9 cellular contexts compared by ENCODE assay signal in the genomic region with DNA sequence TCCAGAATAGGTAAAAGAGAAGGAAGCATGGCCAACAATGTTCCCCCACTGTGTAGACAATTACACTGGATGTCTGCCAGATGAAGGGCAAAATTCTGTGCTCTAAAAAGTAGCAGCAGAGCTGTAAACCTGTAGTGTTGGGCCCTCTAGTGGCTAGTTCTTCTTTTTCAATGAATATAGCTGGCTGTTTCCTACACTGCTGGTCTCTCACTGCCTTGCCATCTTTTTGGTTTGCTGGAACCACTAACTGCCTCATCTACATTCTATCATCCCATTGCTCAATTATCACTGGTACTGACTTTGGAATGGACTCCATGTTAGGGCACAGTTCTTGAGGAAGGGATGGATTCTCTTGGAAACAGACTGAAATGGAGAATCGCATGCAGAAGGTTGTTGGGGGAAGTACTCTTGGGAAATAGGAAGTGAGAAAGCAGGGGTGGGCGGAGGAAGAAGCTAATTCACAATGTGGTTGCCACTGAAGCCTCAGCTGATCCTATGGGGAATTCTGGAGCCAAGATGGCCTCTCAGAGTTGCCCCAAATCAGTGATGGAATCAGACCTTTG. TPM values are rescaled to one million over a fixed set of nuclear protein-coding genes. Genes with fewer than 3 reads are reported as not detected.
DNase-seq lines count a peak whose midpoint lies in the region; ATAC-seq, FAIRE-seq and TF ChIP-seq lines count a peak whose summit lies in the region.
"Had no signal": no experiment of that assay in that cellular context is flagged by ENCODE, and none has a peak within 500 bp of the region (broad histone marks: within the 10 kb centered on the region; RNA-seq: fewer than 3 reads in every experiment).

No MANE protein-coding gene starts in this region.

- no peak overlapping the region for H3K27ac ChIP-seq in HepG2 (ENCODE audit: extremely low read length, insufficient read depth, low read length)

- H3K9me3 ChIP-seq in HepG2 (ENCODE audit: low read length) = no peaks in the 10 kb centered on the region

- no peaks in the 10 kb centered on the region for H3K36me3 ChIP-seq in HepG2 (replicated peaks in 1 of 2; ENCODE audit: control insufficient read depth in 1 of 2, insufficient read depth in 2 of 2, low read length in 2 of 2)

- H4K20me1 ChIP-seq in HepG2 (ENCODE audit: insufficient read depth, low read length) = no peaks in the 10 kb centered on the region

- no peak overlapping the region for H3K4me2 ChIP-seq in HepG2 (ENCODE audit: low read depth, low read length)

- H3K27me3 ChIP-seq in HepG2 (ENCODE audit: control insufficient read depth in 1 of 2, insufficient read depth in 2 of 2, low read length in 2 of 2) = peaks cover 0 to 4% of the 10 kb centered on the region in 2 experiments; a peak in 1 of 5 replicates

- intact Hi-C loops in HepG2 (cut with micrococcal nuclease; ENCODE audit: unreplicated experiment) = loop anchor here (1.0 kb wide), 2 partner anchors 61 to 193 kb away; no protein-coding TSS in a partner anchor

- peaks cover 4% of the 10 kb centered on the region; the same call in 1 of the 2 replicates for H3K4me1 ChIP-seq in HepG2 (ENCODE audit: insufficient read depth, low read length)

- H3K79me2 ChIP-seq in HepG2 (ENCODE audit: insufficient read depth, low read length) = no peaks in the 10 kb centered on the region

- H3K9ac ChIP-seq in HepG2 (ENCODE audit: insufficient read depth, low read depth, low read length) = no peak overlapping the region

- peak; percentile 83 for TF ChIP-seq CTCF in HepG2 (CRISPR knock-in tag; IDR thresholded peaks at IDR 0.05)

- in situ Hi-C loops in HepG2 (cut with HindIII; ENCODE audit: extremely low pct_ligation_motif_present, low pct_unique_long_range_greater_than_20kb) = loop anchor here (10.0 kb wide), 1 partner anchor 55 kb away; the partner anchor contains the start of gene PGM2L1

- TF ChIP-seq EP300 in HepG2 (IDR thresholded peaks at IDR 0.05; ENCODE audit: low read depth in 2 of 2, low read length in 2 of 2) (no peak), HepG2 (CRISPR knock-in tag; IDR thresholded peaks at IDR 0.05; ENCODE audit: borderline replicate concordance) (no peak)

- no peak overlapping the region for H3K4me3 ChIP-seq in HepG2 (replicated peaks in 1 of 3; ENCODE audit: insufficient read depth in 1 of 3, low read depth in 2 of 3, low read length in 3 of 3)

- DNase-seq in EL (peak; percentile 82), NCI-H2107 treated with DMSO at 0.1 percent for 48 hours (lab: John Stamatoyannopoulos, UW; ENCODE audit: unreplicated experiment) (peak; percentile 92), T1000 (lab: John Stamatoyannopoulos, UW) (peak; percentile 34), cerebellar cortex (ENCODE audit: low spot score) (peak; percentile 93), HepG2 (ENCODE audit: low spot score) (peak; percentile 52)
- DNase-seq in stimulated activated naive CD4-positive, alpha-beta T cell (lab: John Stamatoyannopoulos, UW) = peak in 5 of 6 experiments; percentile 2 to 72 (median 51)

- ATAC-seq in HG02678 (IDR thresholded peaks at IDR 0.05; ENCODE audit: unreplicated experiment) = peak; percentile 69
- ATAC-seq in HepG2 = peak; percentile 85
- no peak for ATAC-seq in GM18907 (IDR thresholded peaks at IDR 0.05; ENCODE audit: unreplicated experiment)

- CTCF ChIA-PET in HepG2 (lab: Yijun Ruan, JAX; ENCODE audit: low intra/inter-chr PET ratio, low total read pairs) = interaction anchor here (2.1 to 4.6 kb wide), 2 partner anchors 61 to 193 kb away, joined by 21 to 43 read pairs; no protein-coding TSS in a partner anchor

- FAIRE-seq in HepG2 (lab: Jason Lieb, UNC) = peak; percentile 87
- FAIRE-seq: endometrium had no signal

- WGBS in HepG2 (ENCODE audit: low lambda C conversion rate) = 76% methylated on average over 2 of the region's 2 CpGs

- POLR2A ChIA-PET in HepG2 (lab: Yijun Ruan, JAX) = interaction anchor here (0.8 kb wide), 1 partner anchor 194 kb away, joined by 4 read pairs; no protein-coding TSS in a partner anchor

- peak; percentile 60; the same call in 1 of the 2 replicates for TF ChIP-seq RAD21 in HepG2 (CRISPR knock-in tag; IDR thresholded peaks at IDR 0.05)

- no peak for TF ChIP-seq POLR2A in HepG2 (IDR thresholded peaks at IDR 0.05; ENCODE audit: insufficient read depth in 1 of 2, low read depth in 2 of 2, low read length in 2 of 2)

- no peak overlapping the region for H2AFZ ChIP-seq in HepG2 (ENCODE audit: low read length)

- no TSS peak for BruUV-seq in HepG2 (replicated peaks; lab: Mats Ljungman, UMichigan)

TF ChIP-seq in HepG2, 621 proteins besides CTCF, POLR2A, EP300 and RAD21 (continues in another document):
- no peak for TF ChIP-seq EZH2 (conservative IDR thresholded peaks at IDR 0.05; ENCODE audit: low read depth, low read length)

RNA-seq across cellular contexts. Expression of gene KCNE3, which starts 17.9 kb away (rescaled TPM):
- 0.33 and 0.41 TPM in 2 replicates for total RNA-seq in HepG2 (2016; rRNA removed; fragmentation: Illumina TruSeq; extraction: Trizol)
- 0.09 TPM in 1 of 2 replicates, not detected in the other for total RNA-seq in HepG2 (2016; cell fraction: cytosol; rRNA removed; fragmentation: Illumina TruSeq; extraction: Trizol; ENCODE audit: low read depth)
- 0.52 and 0.76 TPM in 2 replicates for total RNA-seq in HepG2 (2016; cell fraction: insoluble cytoplasmic fraction; rRNA removed; fragmentation: Illumina TruSeq; extraction: Trizol)
- total RNA-seq in HepG2 (2016; cell fraction: membrane; rRNA removed; fragmentation: Illumina TruSeq; extraction: Trizol) = 0.31 and 0.43 TPM in 2 replicates
- total RNA-seq in HepG2 (2016; cell fraction: nucleus; rRNA removed; fragmentation: Illumina TruSeq; extraction: Trizol) = 0.16 and 0.25 TPM in 2 replicates
- polyA plus RNA-seq in HepG2 (2011; rRNA removed) = 2.2 and 2.3 TPM in 2 replicates
- polyA plus RNA-seq in HepG2 (2011; cell fraction: cytosol; rRNA removed) = 1.6 and 2.1 TPM in 2 replicates
- 1.1 and 1.2 TPM in 2 replicates for polyA plus RNA-seq in HepG2 (2011; cell fraction: nucleus; rRNA removed)
- polyA plus RNA-seq in HepG2 (2012) = 1.8 and 5.3 TPM in 2 replicates
- polyA plus RNA-seq in HepG2 (2016; cell fraction: cytosol; fragmentation: Illumina TruSeq; extraction: Trizol; ENCODE audit: low read depth) = 0.18 TPM in 1 of 2 replicates, not detected in the other
- 0.40 and 0.46 TPM in 2 replicates for polyA plus RNA-seq in HepG2 (2016; cell fraction: insoluble cytoplasmic fraction; fragmentation: Illumina TruSeq; extraction: Trizol; ENCODE audit: low read depth)
- 0.26 and 0.42 TPM in 2 replicates for polyA plus RNA-seq in HepG2 (2016; cell fraction: membrane; fragmentation: Illumina TruSeq; extraction: Trizol; ENCODE audit: low read depth)
- polyA plus RNA-seq in HepG2 (2016; cell fraction: nucleus; fragmentation: Illumina TruSeq; extraction: Trizol; ENCODE audit: insufficient read depth, low read depth) = 0.23 and 0.37 TPM in 2 replicates
- polyA minus RNA-seq in HepG2 (2011; rRNA and poly(A)+ RNA removed; ENCODE audit: low replicate concordance) = 5.6 TPM in 1 of 2 replicates, not detected in the other
- 0.97 and 2.2 TPM in 2 replicates for polyA minus RNA-seq in HepG2 (2011; cell fraction: cytosol; rRNA and poly(A)+ RNA removed)
- polyA minus RNA-seq in HepG2 (2011; cell fraction: nucleus; rRNA and poly(A)+ RNA removed) = 0.52 and 0.62 TPM in 2 replicates

RNA-seq across cellular contexts. Expression of gene LIPT2, which starts 44.1 kb away (rescaled TPM):
- 3.0 and 5.6 TPM in 2 replicates for total RNA-seq in HepG2 (2016; rRNA removed; fragmentation: Illumina TruSeq; extraction: Trizol)
- 1.5 and 1.8 TPM in 2 replicates for total RNA-seq in HepG2 (2016; cell fraction: cytosol; rRNA removed; fragmentation: Illumina TruSeq; extraction: Trizol; ENCODE audit: low read depth)
- 3.0 and 3.9 TPM in 2 replicates for total RNA-seq in HepG2 (2016; cell fraction: insoluble cytoplasmic fraction; rRNA removed; fragmentation: Illumina TruSeq; extraction: Trizol)
- total RNA-seq in HepG2 (2016; cell fraction: membrane; rRNA removed; fragmentation: Illumina TruSeq; extraction: Trizol) = 1.8 and 2.3 TPM in 2 replicates
- 1.1 and 2.9 TPM in 2 replicates for total RNA-seq in HepG2 (2016; cell fraction: nucleus; rRNA removed; fragmentation: Illumina TruSeq; extraction: Trizol)
- polyA plus RNA-seq in HepG2 (2011; rRNA removed) = 4.8 and 5.6 TPM in 2 replicates
- 3.9 and 4.9 TPM in 2 replicates for polyA plus RNA-seq in HepG2 (2011; cell fraction: cytosol; rRNA removed)
- polyA plus RNA-seq in HepG2 (2011; cell fraction: nucleus; rRNA removed) = 2.4 and 2.5 TPM in 2 replicates
- polyA plus RNA-seq in HepG2 (2012) = 1.2 and 4.0 TPM in 2 replicates
- polyA plus RNA-seq in HepG2 (2016; cell fraction: cytosol; fragmentation: Illumina TruSeq; extraction: Trizol; ENCODE audit: low read depth) = 0.84 and 1.2 TPM in 2 replicates
- polyA plus RNA-seq in HepG2 (2016; cell fraction: insoluble cytoplasmic fraction; fragmentation: Illumina TruSeq; extraction: Trizol; ENCODE audit: low read depth) = 3.5 and 3.9 TPM in 2 replicates
- 1.3 and 1.7 TPM in 2 replicates for polyA plus RNA-seq in HepG2 (2016; cell fraction: membrane; fragmentation: Illumina TruSeq; extraction: Trizol; ENCODE audit: low read depth)
- 3.3 and 3.5 TPM in 2 replicates for polyA plus RNA-seq in HepG2 (2016; cell fraction: nucleus; fragmentation: Illumina TruSeq; extraction: Trizol; ENCODE audit: insufficient read depth, low read depth)
- polyA minus RNA-seq in HepG2 (2011; rRNA and poly(A)+ RNA removed; ENCODE audit: low replicate concordance) = 4.6 and 7.6 TPM in 2 replicates
- polyA minus RNA-seq in HepG2 (2011; cell fraction: cytosol; rRNA and poly(A)+ RNA removed) = 1.6 and 1.9 TPM in 2 replicates
- polyA minus RNA-seq in HepG2 (2011; cell fraction: nucleus; rRNA and poly(A)+ RNA removed) = 2.8 and 4.2 TPM in 2 replicates

RNA-seq across cellular contexts. Expression of gene PGM2L1, which starts 51.2 kb away (rescaled TPM):
- 1.2 and 2.1 TPM in 2 replicates for total RNA-seq in HepG2 (2016; rRNA removed; fragmentation: Illumina TruSeq; extraction: Trizol)
- 0.09 and 0.30 TPM in 2 replicates for total RNA-seq in HepG2 (2016; cell fraction: cytosol; rRNA removed; fragmentation: Illumina TruSeq; extraction: Trizol; ENCODE audit: low read depth)
- total RNA-seq in HepG2 (2016; cell fraction: insoluble cytoplasmic fraction; rRNA removed; fragmentation: Illumina TruSeq; extraction: Trizol) = 1.2 and 2.2 TPM in 2 replicates
- total RNA-seq in HepG2 (2016; cell fraction: membrane; rRNA removed; fragmentation: Illumina TruSeq; extraction: Trizol) = 0.41 and 0.46 TPM in 2 replicates
- 1.3 and 1.5 TPM in 2 replicates for total RNA-seq in HepG2 (2016; cell fraction: nucleus; rRNA removed; fragmentation: Illumina TruSeq; extraction: Trizol)
- 0.57 and 0.63 TPM in 2 replicates for polyA plus RNA-seq in HepG2 (2011; rRNA removed)
- 0.24 and 0.55 TPM in 2 replicates for polyA plus RNA-seq in HepG2 (2011; cell fraction: cytosol; rRNA removed)
- 1.1 and 1.5 TPM in 2 replicates for polyA plus RNA-seq in HepG2 (2011; cell fraction: nucleus; rRNA removed)
- 1.5 and 1.6 TPM in 2 replicates for polyA plus RNA-seq in HepG2 (2012)
- polyA plus RNA-seq in HepG2 (2016; cell fraction: cytosol; fragmentation: Illumina TruSeq; extraction: Trizol; ENCODE audit: low read depth) = 0.05 TPM in 2 replicates
- polyA plus RNA-seq in HepG2 (2016; cell fraction: insoluble cytoplasmic fraction; fragmentation: Illumina TruSeq; extraction: Trizol; ENCODE audit: low read depth) = 1.6 and 1.7 TPM in 2 replicates
- 0.22 TPM in 2 replicates for polyA plus RNA-seq in HepG2 (2016; cell fraction: membrane; fragmentation: Illumina TruSeq; extraction: Trizol; ENCODE audit: low read depth)
- 0.63 and 1.1 TPM in 2 replicates for polyA plus RNA-seq in HepG2 (2016; cell fraction: nucleus; fragmentation: Illumina TruSeq; extraction: Trizol; ENCODE audit: insufficient read depth, low read depth)
- 1.3 and 2.3 TPM in 2 replicates for polyA minus RNA-seq in HepG2 (2011; rRNA and poly(A)+ RNA removed; ENCODE audit: low replicate concordance)
- polyA minus RNA-seq in HepG2 (2011; cell fraction: cytosol; rRNA and poly(A)+ RNA removed) = 1.1 and 1.6 TPM in 2 replicates
- 2.5 and 3.2 TPM in 2 replicates for polyA minus RNA-seq in HepG2 (2011; cell fraction: nucleus; rRNA and poly(A)+ RNA removed)

Comparison
In these comparisons a context has a peak if more than half of its experiments do, and no peak if none do; other contexts are left out.
1. DNase-seq: peak in every context shown above with its lines; median percentile 93 in cerebellar cortex; 92 in NCI-H2107 treated with DMSO at 0.1 percent for 48 hours; 82 in EL; 52 in HepG2; 51 in stimulated activated naive CD4-positive, alpha-beta T cell; 34 in T1000.